In the genomic region with DNA sequence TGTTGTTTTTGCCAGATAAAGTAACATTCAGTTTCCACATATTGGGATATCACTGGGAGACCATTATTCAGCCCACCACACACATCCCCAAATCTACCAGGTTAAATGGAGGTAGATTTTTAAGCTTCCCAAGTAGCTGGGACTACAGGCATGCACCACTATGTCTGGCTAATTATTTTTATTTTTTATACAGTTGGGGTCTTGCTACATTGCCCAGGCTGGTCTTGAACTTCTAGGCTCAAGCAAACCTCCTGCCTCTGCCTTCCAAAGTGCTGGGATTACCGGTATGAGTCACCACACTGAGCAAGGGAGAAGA, we compare ENCODE assay signal across 10 cellular contexts.
A peak's percentile ranks its signal among the peaks of the same experiment; 100 is the strongest.
DNase-seq lines count a peak whose midpoint lies in the region; ATAC-seq and TF ChIP-seq lines count a peak whose summit lies in the region.
"Had no signal": no experiment of that assay in that cellular context is flagged by ENCODE, and none has a peak within 500 bp of the region (broad histone marks: within the 10 kb centered on the region; RNA-seq: fewer than 3 reads in every experiment).

No MANE protein-coding gene starts in this region.

- DNase-seq in A673 (ENCODE audit: low spot score) (no peak), caudate nucleus (lab: John Stamatoyannopoulos, UW) (no peak), osteocyte (ENCODE audit: extremely low spot score, unreplicated experiment) (no peak), NCI-H2227 (lab: John Stamatoyannopoulos, UW; ENCODE audit: unreplicated experiment) (no peak)
- no peak for DNase-seq in activated effector memory CD4-positive, alpha-beta T cell treated with anti-CD3 and anti-CD28 coated beads, Interleukin-2, amount 50 U/mL, for 16 hours
- DNase-seq: effector CD8-positive, alpha-beta T cell; NCI-H1694 had no signal

- H3K9me3 Mint-ChIP-seq in osteocyte (ENCODE audit: unreplicated experiment), result no peaks in the 10 kb centered on the region

- H3K27me3 ChIP-seq in A673 (replicated peaks; ENCODE audit: insufficient read depth, low read depth, low read length, poor library complexity) (no peaks in the 10 kb centered on the region), OCI-LY1 (ENCODE audit: insufficient read depth, low read length) (no peaks in the 10 kb centered on the region)

- H3K9me3 ChIP-seq in A673 (ENCODE audit: low read depth, low read length, poor library complexity, severe bottlenecking) (no peaks in the 10 kb centered on the region), OCI-LY1 (ENCODE audit: low read length) (no peaks in the 10 kb centered on the region)

- peak overlapping the region; percentile 95 for H3K27ac Mint-ChIP-seq in osteocyte (ENCODE audit: unreplicated experiment)

- intact Hi-C loops in A673 (cut with micrococcal nuclease; ENCODE audit: unreplicated experiment), result no loop called here

- no peaks in the 10 kb centered on the region for H3F3A ChIP-seq in OCI-LY1 (ENCODE audit: insufficient read depth, low read length)

- H3K4me3 ChIP-seq in A673 (ENCODE audit: low read depth, low read length, poor library complexity, severe bottlenecking) (no peak overlapping the region), OCI-LY1 (ENCODE audit: low read depth, low read length, poor library complexity, severe bottlenecking) (no peak overlapping the region)

- POLR2A ChIA-PET in A673 (lab: Charles Lee; ENCODE audit: low non-redundant PET), result no interaction called here

- CTCF ChIA-PET in A673 (lab: Charles Lee), result no interaction called here

- H3K27me3 Mint-ChIP-seq in osteocyte (ENCODE audit: unreplicated experiment), result no peaks in the 10 kb centered on the region

- H3K4me1 ChIP-seq in A673 (ENCODE audit: insufficient read depth, low read length, poor library complexity, severe bottlenecking) (peaks cover 8% of the 10 kb centered on the region), OCI-LY1 (ENCODE audit: insufficient read depth, low read length, severe bottlenecking) (peaks cover 23% of the 10 kb centered on the region)

- H3K79me2 ChIP-seq in OCI-LY1 (ENCODE audit: insufficient read depth, low read length), result no peaks in the 10 kb centered on the region

- H3K9ac ChIP-seq in OCI-LY1 (ENCODE audit: low read length), result no peak overlapping the region

- no peaks in the 10 kb centered on the region for H4K20me1 ChIP-seq in OCI-LY1 (ENCODE audit: insufficient read depth, low read length)

- BruUV-seq in A673 (replicated peaks; lab: Mats Ljungman, UMichigan), result no TSS peak

- no peaks in the 10 kb centered on the region for H3K9me2 ChIP-seq in OCI-LY1 (ENCODE audit: low read depth, low read length)

- H3K27ac ChIP-seq in A673 (ENCODE audit: low read depth, low read length, poor library complexity, severe bottlenecking) (peak overlapping the region; percentile 66), OCI-LY1 (ENCODE audit: low read depth, low read length, poor library complexity, severe bottlenecking) (peak overlapping the region; percentile 34), caudate nucleus (ENCODE audit: low read depth, low read length) (peak overlapping the region; percentile 5)

- no peak overlapping the region for H3K4me3 Mint-ChIP-seq in osteocyte (ENCODE audit: unreplicated experiment)

- no peak overlapping the region for H3K4me2 ChIP-seq in OCI-LY1 (ENCODE audit: low read length)

- no peaks in the 10 kb centered on the region for H3K36me3 Mint-ChIP-seq in osteocyte (ENCODE audit: unreplicated experiment)

- no peak overlapping the region for H2AFZ ChIP-seq in OCI-LY1 (ENCODE audit: low read length)

- ATAC-seq in HG02884 (IDR thresholded peaks at IDR 0.05; ENCODE audit: unreplicated experiment) (no peak), HG03460 (IDR thresholded peaks at IDR 0.05; ENCODE audit: unreplicated experiment) (no peak)

- H3K36me3 ChIP-seq in A673 (ENCODE audit: insufficient read depth, low read length, poor library complexity, severe bottlenecking), result no peaks in the 10 kb centered on the region
- H3K36me3 ChIP-seq in OCI-LY1 (ENCODE audit: insufficient read depth, low read length), result no peaks in the 10 kb centered on the region

- TF ChIP-seq CTCF in A673 (conservative IDR thresholded peaks at IDR 0.05; ENCODE audit: low read depth, low read length) (no peak), OCI-LY1 (IDR thresholded peaks at IDR 0.05; ENCODE audit: low read length) (no peak), osteocyte (IDR thresholded peaks at IDR 0.05) (no peak)

- H3K4me1 Mint-ChIP-seq in osteocyte (ENCODE audit: unreplicated experiment), result peaks cover 39% of the 10 kb centered on the region

Comparison
In these comparisons a context has a peak if more than half of its experiments do, and no peak if none do; other contexts are left out.
1. H3K27ac ChIP-seq: peak in every context shown above with its lines; median percentile 66 in A673; 34 in OCI-LY1; 5 in caudate nucleus.